Comparison of ENCODE assay signal across 11 cellular contexts in the genomic region with DNA sequence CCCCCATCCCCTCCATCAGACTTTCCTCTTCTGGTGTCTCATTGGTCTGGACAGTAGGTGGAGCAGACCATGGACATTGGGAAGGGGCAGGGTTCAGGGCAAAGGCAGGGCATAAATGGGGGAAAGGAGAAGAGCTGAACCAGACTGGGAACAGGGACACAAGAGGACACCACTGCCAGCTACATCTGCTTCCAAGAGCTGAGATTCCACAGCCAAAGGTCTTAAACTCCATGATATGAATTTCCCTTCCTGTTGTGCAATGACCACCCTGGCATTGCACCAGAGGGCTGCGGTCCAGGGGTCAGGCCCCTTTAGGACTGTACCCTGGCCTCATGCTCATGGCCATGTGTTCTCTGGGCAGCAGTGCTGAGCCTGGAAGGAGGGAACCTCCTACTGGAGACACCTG.
"Had no signal": no experiment of that assay in that cellular context is flagged by ENCODE, and none has a peak within 500 bp of the region (broad histone marks: within the 10 kb centered on the region; RNA-seq: fewer than 3 reads in every experiment).

No MANE protein-coding gene starts in this region.

- H3K27ac ChIP-seq: ovary, transverse colon had no signal

- H3K36me3 ChIP-seq: ovary, transverse colon had no signal

- DNase-seq: activated CD4-positive, alpha-beta memory T cell treated with anti-CD3 and anti-CD28 coated beads, Interleukin-2, amount 10 ng/mL, durations not matched to agents 7 days and 5 days; activated gamma-delta T cell; activated T-cell treated with anti-CD3 and anti-CD28 coated beads, Interleukin-2, amount 50 U/mL, for 48 hours; endodermal cell; erythroblast; left colon; ovary; stimulated activated CD4-positive, alpha-beta T cell treated with anti-CD3 and anti-CD28 coated beads, Interleukin-1b, Interleukin-23, amount 100 ng/mL, for 48 hours; SW 1271; transverse colon had no signal

- H3K4me3 ChIP-seq: ovary, transverse colon had no signal

- ATAC-seq: left colon; stimulated activated memory B cell treated with anti-CD40 and anti-IgM and Interleukin-4, amounts not matched to agents 10 μg/mL and 1 μg/mL and 100 μg/mL, for 72 hours had no signal

- H3K4me1 ChIP-seq: transverse colon had no signal

- H3K27me3 ChIP-seq: ovary, transverse colon had no signal

- H3K9me3 ChIP-seq: ovary, transverse colon had no signal
